Comparison of ENCODE assay signal across 8 cellular contexts in genomic region chr15:60635507-60636352, GRCh38.
DNase-seq lines count a peak whose midpoint lies in the region; ATAC-seq, FAIRE-seq and TF ChIP-seq lines count a peak whose summit lies in the region.

No MANE protein-coding gene starts in this region.

- H3K9ac ChIP-seq in endothelial cell of umbilical vein (replicated peaks; ENCODE audit: extremely low read depth, insufficient read depth, low read length): peak overlapping the region; percentile 27

- no peak for TF ChIP-seq CTCF in endothelial cell of umbilical vein (IDR thresholded peaks at IDR 0.05; ENCODE audit: extremely low read depth in 1 of 2, insufficient read depth in 1 of 2, low read depth in 1 of 2, low read length in 2 of 2)

- H3K4me3 Mint-ChIP-seq in IgD-negative memory B cell: peak overlapping the region in 3 of 4 donors; percentile 23 to 81 (median 24)

- H3K36me3 Mint-ChIP-seq in IgD-negative memory B cell: no peaks in the 10 kb centered on the region

- H3K9me3 Mint-ChIP-seq in IgD-negative memory B cell: no peaks in the 10 kb centered on the region

- no peak for TF ChIP-seq POLR2A in GM18505 (IDR thresholded peaks at IDR 0.05; ENCODE audit: borderline replicate concordance, extremely low read depth, insufficient read depth, insufficient read length)
- TF ChIP-seq POLR2A in endothelial cell of umbilical vein (IDR thresholded peaks at IDR 0.05; ENCODE audit: low read depth, low read length): no peak

- dilution Hi-C loops in endothelial cell of umbilical vein (cut with MboI; ENCODE audit: extremely low pct_ligation_motif_present, low sequenced_read_pairs): no loop called here

- peak overlapping the region in 1 of 3 experiments; percentile 10 for H3K4me3 ChIP-seq in endothelial cell of umbilical vein (replicated peaks in 1 of 3; ENCODE audit: insufficient read depth in 1 of 3, low read depth in 1 of 3, low read length in 3 of 3)

- ATAC-seq in GM18505 (IDR thresholded peaks at IDR 0.05; ENCODE audit: unreplicated experiment) (peak; percentile 73), HG02571 (IDR thresholded peaks at IDR 0.05; ENCODE audit: unreplicated experiment) (peak; percentile 52)

- H3K4me1 ChIP-seq in endothelial cell of umbilical vein (ENCODE audit: control insufficient read depth, extremely low read depth, insufficient read depth, low read length): peaks cover 17% of the 10 kb centered on the region

- TSS peak; percentile 99 for BruUV-seq in endothelial cell of umbilical vein (replicated peaks; lab: Mats Ljungman, UMichigan)

- no peaks in the 10 kb centered on the region for H3K27me3 Mint-ChIP-seq in IgD-negative memory B cell

- H3K27me3 ChIP-seq in endothelial cell of umbilical vein (ENCODE audit: control insufficient read depth in 2 of 2, insufficient read depth in 2 of 2, low read length in 2 of 2): no peaks in the 10 kb centered on the region

- H3K27ac Mint-ChIP-seq in IgD-negative memory B cell: peak overlapping the region in 1 of 3 donors; percentile 1

- H3K4me2 ChIP-seq in endothelial cell of umbilical vein (ENCODE audit: insufficient read depth, low read length): peak overlapping the region; percentile 73

- H3K36me3 ChIP-seq in endothelial cell of umbilical vein (ENCODE audit: control insufficient read depth in 2 of 2, extremely low read depth in 1 of 2, insufficient read depth in 2 of 2, low read length in 2 of 2): no peaks in the 10 kb centered on the region

- peak overlapping the region; percentile 93 for H3K27ac ChIP-seq in endothelial cell of umbilical vein (ENCODE audit: insufficient read depth, low read depth, low read length)

- H4K20me1 ChIP-seq in endothelial cell of umbilical vein (replicated peaks; ENCODE audit: control insufficient read depth, extremely low read depth, insufficient read depth, low read length): no peaks in the 10 kb centered on the region

- peak; percentile 83 for FAIRE-seq in endothelial cell of umbilical vein (lab: Jason Lieb, UNC)

- H3K4me1 Mint-ChIP-seq in IgD-negative memory B cell: peaks cover 18 to 22% (median 19%) of the 10 kb centered on the region in 3 donors

- POLR2A ChIA-PET in endothelial cell of umbilical vein (lab: Charles Lee): no interaction called here

- no peaks in the 10 kb centered on the region for H3K9me3 ChIP-seq in endothelial cell of umbilical vein (replicated peaks; ENCODE audit: control insufficient read depth, insufficient read depth, low read length)

- intact Hi-C loops in endothelial cell of umbilical vein (cut with micrococcal nuclease): loop anchor here (1.0 to 5.0 kb wide), 4 partner anchors 9 to 72 kb away; no protein-coding TSS in a partner anchor

- H2AFZ ChIP-seq in endothelial cell of umbilical vein (ENCODE audit: low read depth, low read length): peak overlapping the region; percentile 76

- H3K9me1 ChIP-seq in endothelial cell of umbilical vein (replicated peaks; ENCODE audit: control insufficient read depth, extremely low read depth, insufficient read depth, low read length): no peaks in the 10 kb centered on the region

- CTCF ChIA-PET in endothelial cell of umbilical vein (lab: Charles Lee): interaction anchor here (0.9 to 1.6 kb wide), 6 partner anchors 10 to 281 kb away, joined by 3 to 6 read pairs (median 4); no protein-coding TSS in a partner anchor

- no peaks in the 10 kb centered on the region for H3K79me2 ChIP-seq in endothelial cell of umbilical vein (ENCODE audit: control insufficient read depth, insufficient read depth, low read length)

- peak; percentile 69 for DNase-seq in endothelial cell of umbilical vein (ENCODE audit: low read depth, low spot score)
- no peak for DNase-seq in NCI-H524 (lab: John Stamatoyannopoulos, UW)
- DNase-seq in SW480 (ENCODE audit: low spot score): no peak
- no peak for DNase-seq in activated naive CD4-positive, alpha-beta T cell (lab: John Stamatoyannopoulos, UW)
- DNase-seq in activated gamma-delta T cell (lab: John Stamatoyannopoulos, UW): no peak

TF ChIP-seq in endothelial cell of umbilical vein, 7 proteins besides CTCF, POLR2A, EP300 and RAD21:
- TF ChIP-seq JUN (IDR thresholded peaks at IDR 0.05; ENCODE audit: borderline replicate concordance, insufficient read depth, insufficient read length, low read depth) (peak; percentile 86), MAX (IDR thresholded peaks at IDR 0.05; ENCODE audit: insufficient read depth, insufficient read length) (no peak), POLR2AphosphoS5 (IDR thresholded peaks at IDR 0.05; ENCODE audit: insufficient read depth, low read depth, low read length) (peak; percentile 37), FOS (IDR thresholded peaks at IDR 0.05; ENCODE audit: borderline replicate concordance, insufficient read depth, low read length) (peak; percentile 77), GATA2 (IDR thresholded peaks at IDR 0.05; ENCODE audit: insufficient read depth, insufficient read length, low read depth, low read length) (peak; percentile 14), EZH2 (IDR thresholded peaks at IDR 0.05; ENCODE audit: borderline replicate concordance, low read depth, low read length, severe bottlenecking) (no peak), MYC (IDR thresholded peaks at IDR 0.05; ENCODE audit: low read depth, low read length) (no peak)
